Comparison of ENCODE assay signal across 23 cellular contexts in genomic region chr5:99445805-99446204, GRCh38.
A peak's percentile ranks its signal among the peaks of the same experiment; 100 is the strongest.
DNase-seq lines count a peak whose midpoint lies in the region; ATAC-seq, FAIRE-seq and TF ChIP-seq lines count a peak whose summit lies in the region.
"Had no signal": no experiment of that assay in that cellular context is flagged by ENCODE, and none has a peak within 500 bp of the region (broad histone marks: within the 10 kb centered on the region; RNA-seq: fewer than 3 reads in every experiment).

No MANE protein-coding gene starts in this region.

- FAIRE-seq in kidney (lab: Jason Lieb, UNC): peak; percentile 25
- FAIRE-seq: A549, GM12878, GM19239, H1 had no signal

- no peaks in the 10 kb centered on the region for H3K9me3 ChIP-seq in kidney (ENCODE audit: control insufficient read depth in 1 of 2, low read length in 2 of 2)
- H3K9me3 ChIP-seq: A549; BE2C; BLaER1 treated with 17β-estradiol and CSF1 and Interleukin-3, amounts not matched to agents 10 nM and 100 nM; Caco-2 had no signal

- H3K4me3 Mint-ChIP-seq in mesothelial cell of epicardium: no peak overlapping the region
- H3K4me3 Mint-ChIP-seq: CD4-positive, alpha-beta memory T cell; H9 had no signal

- H3K27ac ChIP-seq in C4-2B (peak overlapping the region; percentile 48; the same call in 1 of the 2 replicates), VCaP (0 out of 2 replicates have a peak overlapping the region, but pooled peaks have one; percentile 3), kidney (ENCODE audit: low read depth in 2 of 2, low read length in 2 of 2) (no peak overlapping the region)
- H3K27ac ChIP-seq: A549; BLaER1 treated with 17β-estradiol and CSF1 and Interleukin-3, amounts not matched to agents 10 nM and 100 nM; GM23248 had no signal

- no peaks in the 10 kb centered on the region for H3K4me1 Mint-ChIP-seq in mesothelial cell of epicardium
- H3K4me1 Mint-ChIP-seq: CD4-positive, alpha-beta memory T cell; H9 had no signal

- no peaks in the 10 kb centered on the region for H3K36me3 ChIP-seq in kidney (ENCODE audit: control insufficient read depth in 1 of 2, insufficient read depth in 2 of 2, low read length in 2 of 2)
- H3K36me3 ChIP-seq: BE2C; BLaER1 treated with 17β-estradiol and CSF1 and Interleukin-3, amounts not matched to agents 10 nM and 100 nM had no signal

- ATAC-seq in left lobe of liver (no peak), left colon (no peak)
- ATAC-seq: A549, GM12878, HCT116 had no signal

- H3K27me3 Mint-ChIP-seq in mesothelial cell of epicardium (ENCODE audit: low read depth): no peaks in the 10 kb centered on the region
- H3K27me3 Mint-ChIP-seq: CD4-positive, alpha-beta memory T cell had no signal

- H3K9ac ChIP-seq in kidney (ENCODE audit: low read length in 2 of 2): no peak overlapping the region
- H3K9ac ChIP-seq: BLaER1 treated with 17β-estradiol and CSF1 and Interleukin-3, amounts not matched to agents 10 nM and 100 nM; GM23248 had no signal

- H3K27ac Mint-ChIP-seq in mesothelial cell of epicardium: no peak overlapping the region
- H3K27ac Mint-ChIP-seq: CD4-positive, alpha-beta memory T cell had no signal

- H3K9me3 Mint-ChIP-seq in mesothelial cell of epicardium: no peaks in the 10 kb centered on the region
- H3K9me3 Mint-ChIP-seq: CD4-positive, alpha-beta memory T cell; H9 had no signal

- no peaks in the 10 kb centered on the region for H3K36me3 Mint-ChIP-seq in mesothelial cell of epicardium
- H3K36me3 Mint-ChIP-seq: CD4-positive, alpha-beta memory T cell had no signal

- TF ChIP-seq CTCF in C4-2B (conservative IDR thresholded peaks at IDR 0.05): no peak
- TF ChIP-seq CTCF in VCaP (conservative IDR thresholded peaks at IDR 0.05): no peak
- TF ChIP-seq CTCF in kidney (IDR thresholded peaks at IDR 0.05; ENCODE audit: borderline replicate concordance, extremely low read depth, insufficient read depth): no peak
- no peak for TF ChIP-seq CTCF in mesothelial cell of epicardium (IDR thresholded peaks at IDR 0.05; ENCODE audit: unreplicated experiment)

- no peak for DNase-seq in kidney
- DNase-seq in left lobe of liver (ENCODE audit: low spot score): no peak
- DNase-seq in mesothelial cell of epicardium (ENCODE audit: low spot score in 2 of 2, unreplicated experiment in 2 of 2): no peak
- no peak for DNase-seq in left colon
- DNase-seq in activated CD4-positive, alpha-beta T cell treated with anti-CD3 and anti-CD28 coated beads for 48 hours: no peak
- DNase-seq: ACHN; AML-193; BE2C; Caco-2; CD4-positive, alpha-beta memory T cell; DMS153; DND-41; GDM1; GM23248; H9 had no signal

- intact Hi-C loops in kidney (cut with DNase I): no loop called here
- intact Hi-C loops in left colon (cut with DNase I, micrococcal nuclease): no loop called here

- H3K4me1 ChIP-seq in kidney (ENCODE audit: control insufficient read depth in 1 of 2, insufficient read depth in 1 of 2, low read depth in 1 of 2, low read length in 2 of 2): no peaks in the 10 kb centered on the region
- H3K4me1 ChIP-seq: A549, BE2C had no signal

- no peak overlapping the region for H3K4me3 ChIP-seq in kidney (ENCODE audit: low read length in 2 of 2)
- H3K4me3 ChIP-seq: A549; BLaER1 treated with 17β-estradiol and CSF1 and Interleukin-3, amounts not matched to agents 10 nM and 100 nM; GM12878; GM23248 had no signal

Comparison
In these comparisons a context has a peak if more than half of its experiments do, and no peak if none do; other contexts are left out.
1. H3K27ac ChIP-seq: peak in C4-2B (single experiment) and VCaP (single experiment); none in kidney (0 of 2).